In genomic region chr11:63892233-63892632, GRCh38 we compare ENCODE assay signal across 20 cellular contexts. TPM values are rescaled to one million over a fixed set of nuclear protein-coding genes. Genes with fewer than 3 reads are reported as not detected.
DNase-seq lines count a peak whose midpoint lies in the region; ATAC-seq and TF ChIP-seq lines count a peak whose summit lies in the region.
"Had no signal": no experiment of that assay in that cellular context is flagged by ENCODE, and none has a peak within 500 bp of the region (broad histone marks: within the 10 kb centered on the region; RNA-seq: fewer than 3 reads in every experiment).

No MANE protein-coding gene starts in this region.

- no peak overlapping the region; a peak in 1 of 4 replicates for H3K27ac ChIP-seq in SK-N-SH (ENCODE audit: low read depth in 2 of 2, low read length in 1 of 2)
- H3K27ac ChIP-seq: heart right ventricle, pancreas, tibial nerve, WERI-Rb-1 had no signal

- TF ChIP-seq CTCF in SK-N-SH (IDR thresholded peaks at IDR 0.05) (no peak), choroid plexus epithelial cell (conservative IDR thresholded peaks at IDR 0.05; ENCODE audit: low read depth, low read length) (peak; percentile 23), nephron progenitor cell (IDR thresholded peaks at IDR 0.05) (no peak), GM10248 (IDR thresholded peaks at IDR 0.05; ENCODE audit: control extremely low read depth, extremely low read depth, low read depth, missing control alignments) (no peak)

- H3K79me2 ChIP-seq in SK-N-SH (ENCODE audit: insufficient read depth): peaks cover 71% of the 10 kb centered on the region

- TF ChIP-seq RAD21 in SK-N-SH (IDR thresholded peaks at IDR 0.05; ENCODE audit: low read length): no peak

- H3K4me3 ChIP-seq in SK-N-SH (ENCODE audit: low read depth in 2 of 2, low read length in 1 of 2): no peak overlapping the region
- H3K4me3 ChIP-seq in choroid plexus epithelial cell (ENCODE audit: low read depth, low read length): no peak overlapping the region
- H3K4me3 ChIP-seq: heart right ventricle, lung, pancreas, tibial nerve had no signal

- H3K9ac ChIP-seq in SK-N-SH: no peak overlapping the region

- H3K4me2 ChIP-seq in SK-N-SH: no peak overlapping the region

- no peaks in the 10 kb centered on the region for H3K27me3 Mint-ChIP-seq in nephron progenitor cell (ENCODE audit: low read depth, poor library complexity)

- 94% methylated on average over 2 of the region's 3 CpGs for WGBS in SK-N-SH (ENCODE audit: low lambda C conversion rate)

- no peaks in the 10 kb centered on the region for H3K9me2 ChIP-seq in SK-N-SH

- H3K36me3 Mint-ChIP-seq in nephron progenitor cell (ENCODE audit: low read depth): peaks cover 34% of the 10 kb centered on the region

- peak overlapping the region; percentile 61 for H3K27ac Mint-ChIP-seq in nephron progenitor cell

- no peaks in the 10 kb centered on the region for H3K9me3 ChIP-seq in SK-N-SH
- H3K9me3 ChIP-seq: heart right ventricle, pancreas, tibial nerve had no signal

- H3K36me3 ChIP-seq in SK-N-SH (replicated peaks in 1 of 2; ENCODE audit: control insufficient read depth in 1 of 2, insufficient read depth in 2 of 2, low read length in 1 of 2): peaks cover 9 to 21% of the 10 kb centered on the region in 2 experiments

- no peaks in the 10 kb centered on the region for H3F3A ChIP-seq in SK-N-SH (replicated peaks; ENCODE audit: insufficient read depth)

- no peak for DNase-seq in SK-N-SH
- DNase-seq in choroid plexus epithelial cell (ENCODE audit: low read depth): peak; percentile 81
- DNase-seq in nephron progenitor cell: no peak
- no peak for DNase-seq in EL
- DNase-seq in GM10248 (ENCODE audit: extremely low spot score): no peak
- DNase-seq: activated CD8-positive, alpha-beta memory T cell treated with anti-CD3 and anti-CD28 coated beads, Interleukin-2, amount 50 U/mL, for 4 hours; amniotic stem cell; DMS53; effector CD4-positive, alpha-beta T cell; H7; heart right ventricle; NCI-H748 treated with DMSO at 0.1 percent for 48 hours; pancreas; WERI-Rb-1 had no signal

- POLR2A ChIA-PET in SK-N-SH (lab: Yijun Ruan, JAX): no interaction called here
- POLR2A ChIA-PET in GM10248 (lab: Yijun Ruan, JAX): no interaction called here

- no peaks in the 10 kb centered on the region for H3K27me3 ChIP-seq in SK-N-SH (ENCODE audit: insufficient read depth)
- H3K27me3 ChIP-seq: heart right ventricle, pancreas, tibial nerve had no signal

- H3K4me1 ChIP-seq in SK-N-SH (ENCODE audit: control insufficient read depth in 1 of 2, insufficient read depth in 2 of 2, low read depth in 1 of 2, low read length in 1 of 2): peaks cover 4 to 20% of the 10 kb centered on the region in 2 experiments; a peak in 2 of 4 replicates

- CTCF ChIA-PET in SK-N-SH (lab: Yijun Ruan, JAX): interaction anchor here (0.8 to 2.4 kb wide), 3 partner anchors 14 to 54 kb away, joined by 3 to 10 read pairs (median 6); partner anchors contain the start of gene MARK2
- CTCF ChIA-PET in GM10248 (lab: Yijun Ruan, JAX): interaction anchor here (0.8 to 2.2 kb wide), 7 partner anchors 9 to 124 kb away, joined by 3 to 6 read pairs (median 4); partner anchors contain the start of gene ZFTA

- H3K9me3 Mint-ChIP-seq in nephron progenitor cell: peaks cover 7% of the 10 kb centered on the region

- no peak for TF ChIP-seq EP300 in SK-N-SH (IDR thresholded peaks at IDR 0.05; ENCODE audit: borderline replicate concordance in 1 of 2, low read depth in 1 of 2, low read length in 1 of 2)

- H3K4me3 Mint-ChIP-seq in nephron progenitor cell: no peak overlapping the region

- peaks cover 69% of the 10 kb centered on the region for H4K20me1 ChIP-seq in SK-N-SH (ENCODE audit: insufficient read depth)

- no peak overlapping the region for H2AFZ ChIP-seq in SK-N-SH (ENCODE audit: low read depth)

- ATAC-seq in SK-N-SH treated with all-trans-retinoic acid at 6 μM for 48 hours: no peak
- no peak for ATAC-seq in GM19397 (IDR thresholded peaks at IDR 0.05; ENCODE audit: unreplicated experiment)
- ATAC-seq: heart right ventricle, pancreas, Right ventricle myocardium inferior had no signal

- peaks cover 44% of the 10 kb centered on the region for H3K4me1 Mint-ChIP-seq in nephron progenitor cell

TF ChIP-seq in SK-N-SH treated with all-trans-retinoic acid at 6 μM for 48 hours, 23 proteins besides CTCF, POLR2A, EP300 and RAD21 (continues in another document):
- TF ChIP-seq, protein P1, sequence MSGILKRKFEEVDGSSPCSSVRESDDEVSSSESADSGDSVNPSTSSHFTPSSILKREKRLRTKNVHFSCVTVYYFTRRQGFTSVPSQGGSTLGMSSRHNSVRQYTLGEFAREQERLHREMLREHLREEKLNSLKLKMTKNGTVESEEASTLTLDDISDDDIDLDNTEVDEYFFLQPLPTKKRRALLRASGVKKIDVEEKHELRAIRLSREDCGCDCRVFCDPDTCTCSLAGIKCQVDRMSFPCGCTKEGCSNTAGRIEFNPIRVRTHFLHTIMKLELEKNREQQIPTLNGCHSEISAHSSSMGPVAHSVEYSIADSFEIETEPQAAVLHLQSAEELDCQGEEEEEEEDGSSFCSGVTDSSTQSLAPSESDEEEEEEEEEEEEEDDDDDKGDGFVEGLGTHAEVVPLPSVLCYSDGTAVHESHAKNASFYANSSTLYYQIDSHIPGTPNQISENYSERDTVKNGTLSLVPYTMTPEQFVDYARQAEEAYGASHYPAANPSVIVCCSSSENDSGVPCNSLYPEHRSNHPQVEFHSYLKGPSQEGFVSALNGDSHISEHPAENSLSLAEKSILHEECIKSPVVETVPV (CRISPR knock-in tag; IDR thresholded peaks at IDR 0.05): no peak
- TF ChIP-seq PPARA (CRISPR knock-in tag; IDR thresholded peaks at IDR 0.05; ENCODE audit: borderline replicate concordance) (no peak), ZNF565 (CRISPR knock-in tag; conservative IDR thresholded peaks at IDR 0.05; ENCODE audit: low read depth) (no peak), OSR1 (CRISPR knock-in tag; IDR thresholded peaks at IDR 0.05) (no peak)

TF ChIP-seq in PFSK-1, 5 proteins besides CTCF, POLR2A, EP300 and RAD21:
- no peak for TF ChIP-seq FOXP2 (optimal IDR thresholded peaks at IDR 0.05; ENCODE audit: borderline replicate concordance, extremely low read depth, extremely low read length, insufficient read depth)
- TF ChIP-seq SIN3A (IDR thresholded peaks at IDR 0.05; ENCODE audit: borderline replicate concordance, insufficient read depth, low read length): no peak
- peak; percentile 77 to 92 for TF ChIP-seq REST (IDR thresholded peaks at IDR 0.05; ENCODE audit: insufficient read depth in 1 of 2, low read depth in 2 of 2, low read length in 2 of 2)
- no peak for TF ChIP-seq POLR2AphosphoS5 (IDR thresholded peaks at IDR 0.05; ENCODE audit: low read depth, low read length)

RNA-seq across cellular contexts. Expression of gene RCOR2, which starts 24.7 kb away (rescaled TPM):
- 1.1 and 1.4 TPM in 2 replicates for polyA plus RNA-seq in SK-N-SH (2012; rRNA removed)
- 0.85 and 1.4 TPM in 2 replicates for polyA plus RNA-seq in SK-N-SH (2012; cell fraction: cytosol; rRNA removed)
- 1.8 and 2.6 TPM in 2 replicates for polyA plus RNA-seq in SK-N-SH (2012; cell fraction: nucleus; rRNA removed)
- 39.6 TPM for polyA plus RNA-seq in PFSK-1 (2012; ENCODE audit: insufficient read length, low read depth)

RNA-seq across cellular contexts. Expression of gene NAA40, which starts 46.6 kb away (rescaled TPM):
- 33.0 and 36.3 TPM in 2 replicates for polyA plus RNA-seq in SK-N-SH (2012; rRNA removed)
- polyA plus RNA-seq in SK-N-SH (2012; cell fraction: cytosol; rRNA removed): 21.4 and 26.3 TPM in 2 replicates
- 137 and 147 TPM in 2 replicates for polyA plus RNA-seq in SK-N-SH (2012; cell fraction: nucleus; rRNA removed)
- 18.7 TPM for polyA plus RNA-seq in PFSK-1 (2012; ENCODE audit: insufficient read length, low read depth)

RNA-seq across cellular contexts. Expression of gene MARK2, which starts 53.3 kb away (rescaled TPM):
- polyA plus RNA-seq in SK-N-SH (2012; rRNA removed): 14.6 and 18.8 TPM in 2 replicates
- 9.6 and 13.4 TPM in 2 replicates for polyA plus RNA-seq in SK-N-SH (2012; cell fraction: cytosol; rRNA removed)
- polyA plus RNA-seq in SK-N-SH (2012; cell fraction: nucleus; rRNA removed): 17.2 and 19.6 TPM in 2 replicates
- 24.7 TPM for polyA plus RNA-seq in PFSK-1 (2012; ENCODE audit: insufficient read length, low read depth)
